Comparison of ENCODE assay signal across 8 cellular contexts in the genomic region with DNA sequence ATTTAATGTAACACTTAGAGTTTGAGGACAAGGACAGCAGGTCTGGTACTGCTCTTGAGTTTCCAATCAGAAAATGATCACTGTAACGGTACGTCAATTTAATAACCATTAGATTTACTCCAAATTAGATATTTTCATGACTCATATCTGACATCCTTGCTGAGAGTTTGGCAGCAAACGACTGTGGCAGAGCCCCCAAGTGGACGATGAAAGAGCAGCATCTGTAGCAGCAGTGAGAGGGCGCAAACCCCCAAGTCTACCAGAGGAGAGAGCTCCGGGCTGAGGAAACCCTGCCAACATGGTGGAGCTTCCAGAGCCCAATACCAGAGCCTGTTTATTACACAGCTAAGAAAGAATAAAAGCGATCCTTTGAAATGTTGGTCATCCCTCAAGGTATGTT.
DNase-seq lines count a peak whose midpoint lies in the region; ATAC-seq and TF ChIP-seq lines count a peak whose summit lies in the region.

No MANE protein-coding gene starts in this region.

- no peak overlapping the region for H3K4ac ChIP-seq in mesendoderm (ENCODE audit: low read depth, low read length)

- H3K79me2 ChIP-seq in mesendoderm (ENCODE audit: control insufficient read depth, insufficient read depth, low read length) = no peaks in the 10 kb centered on the region

- H3K56ac ChIP-seq in mesendoderm (ENCODE audit: low read length) = no peak overlapping the region

- H4K5ac ChIP-seq in mesendoderm (ENCODE audit: low read length) = no peak overlapping the region

- no CpG with 5 or more reads among the region's 7 CpGs for WGBS in mesendoderm (ENCODE audit: extremely low coverage, insufficient coverage, low lambda C conversion rate)

- no peak overlapping the region for H2BK5ac ChIP-seq in mesendoderm (ENCODE audit: low read length)

- H3K4me2 ChIP-seq in mesendoderm (ENCODE audit: low read length) = no peak overlapping the region

- H4K8ac ChIP-seq in mesendoderm (ENCODE audit: low read depth, low read length) = no peak overlapping the region

- no peak overlapping the region for H3K18ac ChIP-seq in mesendoderm (ENCODE audit: low read length)

- no peaks in the 10 kb centered on the region for H3K79me1 ChIP-seq in mesendoderm (ENCODE audit: low read length)

- no peaks in the 10 kb centered on the region for H3K27me3 ChIP-seq in dorsolateral prefrontal cortex
- no peaks in the 10 kb centered on the region for H3K27me3 ChIP-seq in mesendoderm (ENCODE audit: insufficient read depth, low read length, poor library complexity)

- H3K4me3 ChIP-seq in dorsolateral prefrontal cortex (no peak overlapping the region), mesendoderm (ENCODE audit: low read length) (no peak overlapping the region)

- peak; percentile 85 for DNase-seq in SIG-M5 treated with dmso at 0.1 percent for 504 hours (lab: John Stamatoyannopoulos, UW; ENCODE audit: unreplicated experiment)
- DNase-seq in SIG-M5 (lab: John Stamatoyannopoulos, UW) = no peak
- DNase-seq in HK-2 (ENCODE audit: unreplicated experiment) = peak; percentile 6
- peak; percentile 84 for DNase-seq in RKO (ENCODE audit: low spot score)
- peak in 7 of 10 donors; percentile 40 to 68 (median 49) for DNase-seq in dorsolateral prefrontal cortex
- DNase-seq in mesendoderm = peak; percentile 86
- no peak for DNase-seq in GF-D8 (lab: John Stamatoyannopoulos, UW)

- H2AK5ac ChIP-seq in mesendoderm (ENCODE audit: low read length) = no peak overlapping the region

- no peak overlapping the region for H3K9ac ChIP-seq in mesendoderm (ENCODE audit: low read length)

- ATAC-seq in GM21576 (IDR thresholded peaks at IDR 0.05; ENCODE audit: unreplicated experiment) = peak; percentile 94

- H2BK15ac ChIP-seq in mesendoderm (replicated peaks; ENCODE audit: low read depth) = no peak overlapping the region

- no peak overlapping the region for H2BK120ac ChIP-seq in mesendoderm (ENCODE audit: low read depth, low read length)

- H3K36me3 ChIP-seq in mesendoderm (ENCODE audit: control insufficient read depth, insufficient read depth, low read length) = no peaks in the 10 kb centered on the region

- intact Hi-C loops in dorsolateral prefrontal cortex (cut with DNase I) = no loop called here

- no peak overlapping the region for H3K23ac ChIP-seq in mesendoderm (ENCODE audit: low read length)

- peak in 49 of 56 donors; percentile 17 to 79 (median 52) for TF ChIP-seq CTCF in dorsolateral prefrontal cortex (IDR thresholded peaks at IDR 0.05 in 54 of 56, conservative IDR thresholded peaks at IDR 0.05 in 2 of 56; ENCODE audit: low read depth in 1 of 56, partially characterized antibody in 56 of 56)

- H3K4me1 ChIP-seq in mesendoderm (ENCODE audit: control insufficient read depth, low read depth, low read length) = no peaks in the 10 kb centered on the region

- H3K27ac ChIP-seq in dorsolateral prefrontal cortex (no peak overlapping the region), mesendoderm (ENCODE audit: low read depth, low read length) (no peak overlapping the region)

Comparison
In these comparisons a context has a peak if more than half of its experiments do, and no peak if none do; other contexts are left out.
1. DNase-seq: peak in SIG-M5 treated with dmso at 0.1 percent for 504 hours (single experiment), HK-2 (single experiment), RKO (single experiment), dorsolateral prefrontal cortex (7 of 10) and mesendoderm (single experiment); none in SIG-M5 (single experiment) and GF-D8 (single experiment).